ENCODE assay signal across 25 cellular contexts in genomic region chr2:30865892-30866681, GRCh38. TPM values are rescaled to one million over a fixed set of nuclear protein-coding genes. Genes with fewer than 3 reads are reported as not detected.
DNase-seq lines count a peak whose midpoint lies in the region; ATAC-seq and TF ChIP-seq lines count a peak whose summit lies in the region.
"Had no signal": no experiment of that assay in that cellular context is flagged by ENCODE, and none has a peak within 500 bp of the region (broad histone marks: within the 10 kb centered on the region; RNA-seq: fewer than 3 reads in every experiment).

No MANE protein-coding gene starts in this region.

- peaks cover 12% of the 10 kb centered on the region for H3K4me1 Mint-ChIP-seq in activated naive CD8-positive, alpha-beta T cell treated with anti-CD3 and anti-CD28 coated beads, Interleukin-2, amount 10 ng/mL, durations not matched to agents 7 days and 5 days
- H3K4me1 Mint-ChIP-seq in activated naive CD8-positive, alpha-beta T cell treated with anti-CD3 and anti-CD28 coated beads for 36 hours, result peaks cover 2% of the 10 kb centered on the region

- no peak for TF ChIP-seq POLR2A in NB4 (IDR thresholded peaks at IDR 0.05; ENCODE audit: extremely low read depth, insufficient read length)
- TF ChIP-seq POLR2A in erythroblast (IDR thresholded peaks at IDR 0.05; ENCODE audit: low read length), result no peak

- no peaks in the 10 kb centered on the region for H3K9me3 Mint-ChIP-seq in activated naive CD8-positive, alpha-beta T cell treated with anti-CD3 and anti-CD28 coated beads, Interleukin-2, amount 10 ng/mL, durations not matched to agents 7 days and 5 days
- no peaks in the 10 kb centered on the region for H3K9me3 Mint-ChIP-seq in activated naive CD8-positive, alpha-beta T cell treated with anti-CD3 and anti-CD28 coated beads for 36 hours
- H3K9me3 Mint-ChIP-seq: activated T-helper 17 cell treated with anti-CD3 and anti-CD28 coated beads, Interleukin-2, amount 50 U/mL, for 72 hours; naive thymus-derived CD8-positive, alpha-beta T cell had no signal

- DNase-seq in activated naive CD8-positive, alpha-beta T cell treated with anti-CD3 and anti-CD28 coated beads, Interleukin-2, amount 10 ng/mL, durations not matched to agents 7 days and 5 days, result no peak
- no peak for DNase-seq in activated naive CD8-positive, alpha-beta T cell treated with anti-CD3 and anti-CD28 coated beads for 36 hours
- DNase-seq in NB4 (ENCODE audit: low read depth) (peak; percentile 73), activated gamma-delta T cell (lab: John Stamatoyannopoulos, UW) (no peak), erythroblast (lab: John Stamatoyannopoulos, UW) (no peak)
- DNase-seq in stimulated activated CD4-positive, alpha-beta T cell treated with anti-CD3 and anti-CD28 coated beads, Interleukin-15, amount 100 ng/mL, for 24 hours, result no peak
- DNase-seq: 8988T; activated CD4-positive, alpha-beta T cell treated with anti-CD3 and anti-CD28 coated beads for 36 hours; activated CD8-positive, alpha-beta memory T cell treated with anti-CD3 and anti-CD28 coated beads, Interleukin-2, amount 10 ng/mL, durations not matched to agents 7 days and 5 days; naive thymus-derived CD8-positive, alpha-beta T cell; NCI-H1417 treated with DMSO at 0.1 percent for 48 hours; NCI-H526 treated with DMSO at 0.1 percent for 48 hours; stimulated activated CD4-positive, alpha-beta T cell treated with anti-CD3 and anti-CD28 coated beads, Interleukin-4, amount 100 ng/mL, for 24 hours; T1000; uterus had no signal

- no peaks in the 10 kb centered on the region for H3K36me3 Mint-ChIP-seq in activated naive CD8-positive, alpha-beta T cell treated with anti-CD3 and anti-CD28 coated beads, Interleukin-2, amount 10 ng/mL, durations not matched to agents 7 days and 5 days
- H3K36me3 Mint-ChIP-seq in activated naive CD8-positive, alpha-beta T cell treated with anti-CD3 and anti-CD28 coated beads for 36 hours, result no peaks in the 10 kb centered on the region
- H3K36me3 Mint-ChIP-seq: activated CD8-positive, alpha-beta memory T cell treated with anti-CD3 and anti-CD28 coated beads, Interleukin-2, amount 10 ng/mL, durations not matched to agents 7 days and 5 days; naive thymus-derived CD8-positive, alpha-beta T cell had no signal

- H3K27ac ChIP-seq in VCaP (peak overlapping the region; percentile 72), temporal lobe (ENCODE audit: low read depth, low read length) (peak overlapping the region; percentile 58)
- H3K27ac ChIP-seq: coronary artery, hepatocyte, prostate gland, uterus had no signal

- ATAC-seq in activated naive CD8-positive, alpha-beta T cell treated with anti-CD3 and anti-CD28 coated beads, Interleukin-2, amount 10 ng/mL, durations not matched to agents 7 days and 5 days (ENCODE audit: low read depth), result peak; percentile 47
- ATAC-seq: activated CD4-positive, alpha-beta T cell treated with anti-CD3 and anti-CD28 coated beads for 36 hours; activated CD8-positive, alpha-beta memory T cell treated with anti-CD3 and anti-CD28 coated beads, Interleukin-2, amount 10 ng/mL, durations not matched to agents 7 days and 5 days; activated T-helper 17 cell treated with anti-CD3 and anti-CD28 coated beads, Interleukin-2, amount 50 U/mL, for 72 hours; naive thymus-derived CD8-positive, alpha-beta T cell had no signal

- H3K4me3 Mint-ChIP-seq in activated naive CD8-positive, alpha-beta T cell treated with anti-CD3 and anti-CD28 coated beads, Interleukin-2, amount 10 ng/mL, durations not matched to agents 7 days and 5 days, result peak overlapping the region; percentile 28
- no peak overlapping the region for H3K4me3 Mint-ChIP-seq in activated naive CD8-positive, alpha-beta T cell treated with anti-CD3 and anti-CD28 coated beads for 36 hours
- H3K4me3 Mint-ChIP-seq: activated CD4-positive, alpha-beta T cell treated with anti-CD3 and anti-CD28 coated beads for 36 hours; activated CD8-positive, alpha-beta memory T cell treated with anti-CD3 and anti-CD28 coated beads, Interleukin-2, amount 10 ng/mL, durations not matched to agents 7 days and 5 days; activated T-helper 17 cell treated with anti-CD3 and anti-CD28 coated beads, Interleukin-2, amount 50 U/mL, for 72 hours; naive thymus-derived CD8-positive, alpha-beta T cell had no signal

- POLR2A ChIA-PET in activated naive CD8-positive, alpha-beta T cell treated with anti-CD3 and anti-CD28 coated beads, Interleukin-2, amount 10 ng/mL, durations not matched to agents 7 days and 5 days (lab: Charles Lee), result no interaction called here

- no peak for TF ChIP-seq CTCF in NB4 (IDR thresholded peaks at IDR 0.05; ENCODE audit: low read depth, low read length)
- no peak for TF ChIP-seq CTCF in VCaP (conservative IDR thresholded peaks at IDR 0.05)

- no peak overlapping the region for H3K4me3 ChIP-seq in NB4 (ENCODE audit: low read depth, low read length)
- H3K4me3 ChIP-seq: coronary artery, hepatocyte, prostate gland, uterus had no signal

- peaks cover 10% of the 10 kb centered on the region for H3K27me3 Mint-ChIP-seq in activated naive CD8-positive, alpha-beta T cell treated with anti-CD3 and anti-CD28 coated beads, Interleukin-2, amount 10 ng/mL, durations not matched to agents 7 days and 5 days
- H3K27me3 Mint-ChIP-seq in activated naive CD8-positive, alpha-beta T cell treated with anti-CD3 and anti-CD28 coated beads for 36 hours, result peaks cover 18% of the 10 kb centered on the region

- H3K27ac Mint-ChIP-seq in activated naive CD8-positive, alpha-beta T cell treated with anti-CD3 and anti-CD28 coated beads, Interleukin-2, amount 10 ng/mL, durations not matched to agents 7 days and 5 days, result no peak overlapping the region
- no peak overlapping the region for H3K27ac Mint-ChIP-seq in activated naive CD8-positive, alpha-beta T cell treated with anti-CD3 and anti-CD28 coated beads for 36 hours
- H3K27ac Mint-ChIP-seq: activated CD4-positive, alpha-beta T cell treated with anti-CD3 and anti-CD28 coated beads for 36 hours; activated CD8-positive, alpha-beta memory T cell treated with anti-CD3 and anti-CD28 coated beads, Interleukin-2, amount 10 ng/mL, durations not matched to agents 7 days and 5 days; activated T-helper 17 cell treated with anti-CD3 and anti-CD28 coated beads, Interleukin-2, amount 50 U/mL, for 72 hours; IgD-negative memory B cell; naive thymus-derived CD8-positive, alpha-beta T cell had no signal

RNA-seq across cellular contexts. Expression of gene CAPN13, which starts 58.8 kb away (rescaled TPM):
- not detected for total RNA-seq in activated naive CD8-positive, alpha-beta T cell treated with anti-CD3 and anti-CD28 coated beads, Interleukin-2, amount 10 ng/mL, durations not matched to agents 7 days and 5 days
- not detected for total RNA-seq in activated naive CD8-positive, alpha-beta T cell treated with anti-CD3 and anti-CD28 coated beads for 36 hours
- total RNA-seq in temporal lobe, result 0.25 TPM
- total RNA-seq: activated CD4-positive, alpha-beta T cell treated with anti-CD3 and anti-CD28 coated beads for 36 hours; activated CD8-positive, alpha-beta memory T cell treated with anti-CD3 and anti-CD28 coated beads, Interleukin-2, amount 10 ng/mL, durations not matched to agents 7 days and 5 days; activated T-helper 17 cell treated with anti-CD3 and anti-CD28 coated beads, Interleukin-2, amount 50 U/mL, for 72 hours; G401; naive thymus-derived CD8-positive, alpha-beta T cell; SK-MEL-5; skeletal muscle tissue had no signal
